8 cellular contexts compared by ENCODE assay signal in genomic region chr5:36398137-36398536, GRCh38.
DNase-seq lines count a peak whose midpoint lies in the region; ATAC-seq, FAIRE-seq and TF ChIP-seq lines count a peak whose summit lies in the region.

No MANE protein-coding gene starts in this region.

- TF ChIP-seq CTCF in C4-2B (conservative IDR thresholded peaks at IDR 0.05) = peak; percentile 73
- TF ChIP-seq CTCF in GM12878 (IDR thresholded peaks at IDR 0.05 in 2 of 3, conservative IDR thresholded peaks at IDR 0.05 in 1 of 3; ENCODE audit: control insufficient read depth in 2 of 3, extremely low read depth in 1 of 3, insufficient read depth in 1 of 3, low read depth in 3 of 3, low read length in 3 of 3) = peak in 2 of 3 experiments; percentile 12 to 26; a peak in 3 of 6 replicates
- peak; percentile 29 for TF ChIP-seq CTCF in lower lobe of right lung (IDR thresholded peaks at IDR 0.05)

- SMC1A ChIA-PET in GM12878 (lab: Charles Lee; ENCODE audit: uncharacterized antibody, unreplicated experiment) = interaction anchor here (1.9 to 2.1 kb wide), 2 partner anchors 132 to 319 kb away, joined by 5 read pairs; no protein-coding TSS in a partner anchor

- H3K9ac ChIP-seq in GM12878 (ENCODE audit: control insufficient read depth, insufficient read depth, low read length) = no peak overlapping the region

- RAD21 ChIA-PET in GM12878 (lab: Charles Lee; ENCODE audit: unreplicated experiment) = no interaction called here

- H3K9me3 ChIP-seq in GM12878 (replicated peaks; ENCODE audit: control insufficient read depth, insufficient read depth, low read length) (no peaks in the 10 kb centered on the region), lower lobe of right lung (no peaks in the 10 kb centered on the region)
- H3K9me3 ChIP-seq in naive thymus-derived CD4-positive, alpha-beta T cell (ENCODE audit: control insufficient read depth in 2 of 3, low read length in 3 of 3) = no peaks in the 10 kb centered on the region

- FAIRE-seq in GM12878 (lab: Jason Lieb, UNC) = no peak

- peak; percentile 68 for DNase-seq in M059J (ENCODE audit: low read depth)
- DNase-seq in GM12878 (ENCODE audit: low read depth, low spot score) = no peak
- no peak for DNase-seq in lower lobe of right lung
- DNase-seq in retina = no peak
- DNase-seq in amygdala (lab: John Stamatoyannopoulos, UW) = no peak
- no peak for DNase-seq in naive thymus-derived CD4-positive, alpha-beta T cell

- H3K36me3 Mint-ChIP-seq in naive thymus-derived CD4-positive, alpha-beta T cell = no peaks in the 10 kb centered on the region

- no peak for TF ChIP-seq EP300 in GM12878 (IDR thresholded peaks at IDR 0.05; ENCODE audit: borderline replicate concordance in 1 of 2, control insufficient read depth in 1 of 2, low read depth in 2 of 2, low read length in 2 of 2)

- peaks cover 4 to 15% (median 11%) of the 10 kb centered on the region in 5 donors for H3K27me3 Mint-ChIP-seq in naive thymus-derived CD4-positive, alpha-beta T cell

- H3K27me3 ChIP-seq in GM12878 (replicated peaks in 1 of 2; ENCODE audit: control insufficient read depth in 2 of 2, insufficient read depth in 2 of 2, low read length in 1 of 2) = no peaks in the 10 kb centered on the region; a peak in 1 of 4 replicates
- H3K27me3 ChIP-seq in lower lobe of right lung (ENCODE audit: low read depth) = no peaks in the 10 kb centered on the region
- no peaks in the 10 kb centered on the region for H3K27me3 ChIP-seq in naive thymus-derived CD4-positive, alpha-beta T cell (ENCODE audit: control insufficient read depth in 2 of 2, insufficient read depth in 2 of 2, low read length in 2 of 2)

- TF ChIP-seq RAD21 in GM12878 (IDR thresholded peaks at IDR 0.05; ENCODE audit: insufficient read depth, low read depth, low read length) = peak; percentile 53

- POLR2A ChIA-PET in GM12878 (lab: Charles Lee) = no interaction called here
- POLR2A ChIA-PET in naive thymus-derived CD4-positive, alpha-beta T cell (lab: Charles Lee) = no interaction called here

- intact Hi-C loops in GM12878 (cut with micrococcal nuclease; ENCODE audit: unreplicated experiment) = loop anchor here (5.0 kb wide), 1 partner anchor 131 kb away; no protein-coding TSS in a partner anchor
- intact Hi-C loops in lower lobe of right lung (cut with DNase I) = no loop called here
- intact Hi-C loops in naive thymus-derived CD4-positive, alpha-beta T cell (cut with micrococcal nuclease) = no loop called here

- CTCF ChIA-PET in GM12878 (lab: Yijun Ruan, JAX) = interaction anchor here (1.0 kb wide), 1 partner anchor 319 kb away, joined by 3 read pairs; no protein-coding TSS in a partner anchor
- CTCF ChIA-PET in naive thymus-derived CD4-positive, alpha-beta T cell (lab: Charles Lee) = no interaction called here

- BruUV-seq in GM12878 (replicated peaks; lab: Mats Ljungman, UMichigan) = no TSS peak

- no peak overlapping the region for H2AFZ ChIP-seq in GM12878 (ENCODE audit: control insufficient read depth, low read depth, low read length)

- no peak for TF ChIP-seq POLR2A in GM12878 (IDR thresholded peaks at IDR 0.05; ENCODE audit: low read depth, low read length)

- H3K36me3 ChIP-seq in GM12878 (ENCODE audit: control insufficient read depth in 2 of 2, insufficient read depth in 2 of 2, low read length in 1 of 2) = no peaks in the 10 kb centered on the region
- no peaks in the 10 kb centered on the region for H3K36me3 ChIP-seq in lower lobe of right lung
- H3K36me3 ChIP-seq in naive thymus-derived CD4-positive, alpha-beta T cell (ENCODE audit: control insufficient read depth in 2 of 3, insufficient read depth in 3 of 3, low read length in 3 of 3) = no peaks in the 10 kb centered on the region

- no peak overlapping the region for H3K4me3 Mint-ChIP-seq in naive thymus-derived CD4-positive, alpha-beta T cell

- H3K4me3 ChIP-seq in GM12878 (no peak overlapping the region), lower lobe of right lung (no peak overlapping the region)
- H3K4me3 ChIP-seq in naive thymus-derived CD4-positive, alpha-beta T cell (ENCODE audit: low read length) = no peak overlapping the region

- peaks cover 0 to 2% (median 0%) of the 10 kb centered on the region in 7 donors for H3K4me1 Mint-ChIP-seq in naive thymus-derived CD4-positive, alpha-beta T cell

- in situ Hi-C loops in GM12878 (cut with MboI) = no loop called here

- H3K79me2 ChIP-seq in GM12878 (ENCODE audit: control insufficient read depth, insufficient read depth, low read length) = no peaks in the 10 kb centered on the region

- no peak overlapping the region for H3K27ac ChIP-seq in C4-2B
- H3K27ac ChIP-seq in GM12878 (ENCODE audit: control insufficient read depth, insufficient read depth) = no peak overlapping the region
- H3K27ac ChIP-seq in lower lobe of right lung = no peak overlapping the region
- H3K27ac ChIP-seq in naive thymus-derived CD4-positive, alpha-beta T cell (ENCODE audit: low read depth, low read length) = no peak overlapping the region

- H3K9me3 Mint-ChIP-seq in naive thymus-derived CD4-positive, alpha-beta T cell = no peaks in the 10 kb centered on the region

- no peak overlapping the region for H3K4me2 ChIP-seq in GM12878 (ENCODE audit: control insufficient read depth, insufficient read depth)

- ATAC-seq in GM12878 = no peak
- no peak for ATAC-seq in lower lobe of right lung
- no peak for ATAC-seq in GM18858 (IDR thresholded peaks at IDR 0.05; ENCODE audit: unreplicated experiment)
- no peak for ATAC-seq in naive thymus-derived CD4-positive, alpha-beta T cell

- H3K4me1 ChIP-seq in GM12878 (ENCODE audit: control insufficient read depth, insufficient read depth, low read length) (no peaks in the 10 kb centered on the region), lower lobe of right lung (no peaks in the 10 kb centered on the region)
- no peaks in the 10 kb centered on the region for H3K4me1 ChIP-seq in naive thymus-derived CD4-positive, alpha-beta T cell (ENCODE audit: control insufficient read depth in 2 of 2, insufficient read depth in 2 of 2, low read length in 2 of 2)

- no peaks in the 10 kb centered on the region for H4K20me1 ChIP-seq in GM12878 (ENCODE audit: control insufficient read depth, insufficient read depth)

- H3K27ac Mint-ChIP-seq in naive thymus-derived CD4-positive, alpha-beta T cell = no peak overlapping the region

TF ChIP-seq in GM12878, 131 proteins besides CTCF, POLR2A, EP300 and RAD21:
- TF ChIP-seq ZBTB33 (IDR thresholded peaks at IDR 0.05) = no peak
- no peak for TF ChIP-seq CEBPZ (IDR thresholded peaks at IDR 0.05; ENCODE audit: low read depth, low read length)
- no peak for TF ChIP-seq RUNX3 (IDR thresholded peaks at IDR 0.05; ENCODE audit: low read length)
- no peak for TF ChIP-seq SUZ12 (IDR thresholded peaks at IDR 0.05; ENCODE audit: unreplicated experiment)
- no peak for TF ChIP-seq JUNB (IDR thresholded peaks at IDR 0.05)
- TF ChIP-seq HSF1 (IDR thresholded peaks at IDR 0.05; ENCODE audit: low read depth, low read length) = no peak

Comparison
In these comparisons a context has a peak if more than half of its experiments do, and no peak if none do; other contexts are left out.
1. CTCF ChIP-seq: peak in every context shown above with its lines; median percentile 73 in C4-2B; 29 in lower lobe of right lung; 19 in GM12878.